In genomic region chr7:103347507-103348267, GRCh38 we compare ENCODE assay signal across 8 cellular contexts. TPM values are rescaled to one million over a fixed set of nuclear protein-coding genes. Genes with fewer than 3 reads are reported as not detected.
DNase-seq lines count a peak whose midpoint lies in the region; ATAC-seq, FAIRE-seq and TF ChIP-seq lines count a peak whose summit lies in the region.

Gene PSMC2 (plus strand): TSS chr7:103347643. CDS start chr7:103347712, 69 bp downstream.

- H3K4me3 ChIP-seq in OCI-LY1 (ENCODE audit: low read depth, low read length, poor library complexity, severe bottlenecking): peak within 1 kb of the TSS; percentile 76

- peaks cover 62% of the 10 kb centered on the region for H3K4me1 ChIP-seq in OCI-LY1 (ENCODE audit: insufficient read depth, low read length, severe bottlenecking)

- H3K9me2 ChIP-seq in OCI-LY1 (ENCODE audit: low read depth, low read length): no peaks in the 10 kb centered on the region

- peaks cover 4% of the 10 kb centered on the region; the same call in 1 of the 2 replicates for H4K20me1 ChIP-seq in OCI-LY1 (ENCODE audit: insufficient read depth, low read length)

- H2AFZ ChIP-seq in OCI-LY1 (ENCODE audit: low read length): peak within 1 kb of the TSS; percentile 32; the same call in 1 of the 2 replicates

- no peaks in the 10 kb centered on the region for H3F3A ChIP-seq in OCI-LY1 (ENCODE audit: insufficient read depth, low read length)

- H3K4me2 ChIP-seq in OCI-LY1 (ENCODE audit: low read length): peak within 1 kb of the TSS; percentile 77

- H3K36me3 ChIP-seq in OCI-LY1 (ENCODE audit: insufficient read depth, low read length): peaks cover 26% of the 10 kb centered on the region

- H3K9me3 Mint-ChIP-seq in endothelial cell (ENCODE audit: unreplicated experiment) (no peaks in the 10 kb centered on the region), mesothelial cell of epicardium (no peaks in the 10 kb centered on the region)

- H3K4me1 Mint-ChIP-seq in endothelial cell (ENCODE audit: unreplicated experiment): peaks cover 42% of the 10 kb centered on the region
- peaks cover 27% of the 10 kb centered on the region for H3K4me1 Mint-ChIP-seq in mesothelial cell of epicardium

- H3K27me3 Mint-ChIP-seq in endothelial cell (ENCODE audit: unreplicated experiment) (peaks cover 3% of the 10 kb centered on the region), mesothelial cell of epicardium (ENCODE audit: low read depth) (no peaks in the 10 kb centered on the region)

- peak; percentile 70 for ATAC-seq in GM21526 (IDR thresholded peaks at IDR 0.05; ENCODE audit: low FRiP score, unreplicated experiment)

- H3K27ac ChIP-seq in OCI-LY1 (ENCODE audit: low read depth, low read length, poor library complexity, severe bottlenecking): peak within 1 kb of the TSS; percentile 85

- H3K9me3 ChIP-seq in OCI-LY1 (ENCODE audit: low read length): no peaks in the 10 kb centered on the region

- peak within 1 kb of the TSS; percentile 98 for H3K4me3 Mint-ChIP-seq in endothelial cell (ENCODE audit: unreplicated experiment)
- peak within 1 kb of the TSS; percentile 100 for H3K4me3 Mint-ChIP-seq in mesothelial cell of epicardium

- peak within 1 kb of the TSS; percentile 83 for H3K9ac ChIP-seq in OCI-LY1 (ENCODE audit: low read length)

- H3K27ac Mint-ChIP-seq in endothelial cell (ENCODE audit: unreplicated experiment) (peak within 1 kb of the TSS; percentile 99), mesothelial cell of epicardium (peak within 1 kb of the TSS; percentile 100)

- FAIRE-seq in D721Med (lab: Jason Lieb, UNC): no peak

- no peak for TF ChIP-seq CTCF in D721Med (IDR thresholded peaks at IDR 0.05; ENCODE audit: insufficient read depth, missing control alignments)
- no peak for TF ChIP-seq CTCF in OCI-LY1 (IDR thresholded peaks at IDR 0.05; ENCODE audit: low read length)
- TF ChIP-seq CTCF in endothelial cell (IDR thresholded peaks at IDR 0.05; ENCODE audit: unreplicated experiment): no peak
- no peak for TF ChIP-seq CTCF in mesothelial cell of epicardium (IDR thresholded peaks at IDR 0.05; ENCODE audit: unreplicated experiment)

- peaks cover 6% of the 10 kb centered on the region for H3K36me3 Mint-ChIP-seq in endothelial cell (ENCODE audit: low read depth, unreplicated experiment)
- H3K36me3 Mint-ChIP-seq in mesothelial cell of epicardium: peaks cover 2% of the 10 kb centered on the region

- DNase-seq in D721Med (ENCODE audit: insufficient read length, low spot score): peak; percentile 63
- peak; percentile 72 for DNase-seq in HuH-7 (ENCODE audit: low spot score)
- peak; percentile 77 for DNase-seq in activated CD8-positive, alpha-beta memory T cell treated with anti-CD3 and anti-CD28 coated beads, Interleukin-2, amount 50 U/mL, for 4 hours
- DNase-seq in endothelial cell (ENCODE audit: low spot score): peak; percentile 74
- DNase-seq in mesothelial cell of epicardium (ENCODE audit: low spot score in 2 of 2, unreplicated experiment in 2 of 2): peak; percentile 28 to 77
- DNase-seq in stimulated activated CD8-positive, alpha-beta memory T cell treated with anti-CD3 and anti-CD28 coated beads, Interleukin-15, amount 100 ng/mL, for 4 hours (ENCODE audit: low read depth in 2 of 2): peak; percentile 57 to 69

- H3K79me2 ChIP-seq in OCI-LY1 (ENCODE audit: insufficient read depth, low read length): peaks cover 82% of the 10 kb centered on the region

- H3K27me3 ChIP-seq in OCI-LY1 (ENCODE audit: insufficient read depth, low read length): no peaks in the 10 kb centered on the region

RNA-seq across cellular contexts. Expression of gene PSMC2, which starts in this region (rescaled TPM):
- total RNA-seq in endothelial cell (ENCODE audit: unreplicated experiment): 80.5 TPM
- total RNA-seq in mesothelial cell of epicardium: 86.5 to 89.0 TPM (median 87.0 TPM) in 3 replicates

Comparison
In these comparisons a context has a peak if more than half of its experiments do, and no peak if none do; other contexts are left out.
1. Peak in every context shown above with its lines: DNase-seq, ATAC-seq, H3K4me3 ChIP-seq and H3K27ac ChIP-seq.